In the genomic region with DNA sequence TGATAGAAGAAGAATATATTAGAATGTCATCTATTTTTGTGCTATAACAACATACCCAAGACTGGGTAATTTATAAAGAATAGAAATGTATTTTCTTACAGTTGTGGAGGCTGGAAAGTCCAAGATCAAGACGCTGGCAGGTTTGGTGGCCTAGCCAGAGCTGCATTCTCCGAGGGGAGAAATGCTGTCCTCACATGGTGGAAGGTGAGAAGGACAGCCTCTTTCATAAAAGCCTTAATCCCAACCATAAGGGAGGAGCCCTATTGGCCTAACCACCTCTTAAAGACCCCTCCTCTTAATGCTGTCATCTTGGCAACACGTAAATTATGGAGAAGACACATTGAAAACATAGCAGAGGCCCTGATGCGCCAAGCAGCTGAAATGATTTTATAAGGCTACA, we compare ENCODE assay signal across 1 cellular context.
TF ChIP-seq lines count a peak whose summit lies in the region.

No MANE protein-coding gene starts in this region.

TF ChIP-seq in HepG2, 621 proteins besides CTCF, POLR2A, EP300 and RAD21 (continued from another document):
- TF ChIP-seq, protein P1, sequence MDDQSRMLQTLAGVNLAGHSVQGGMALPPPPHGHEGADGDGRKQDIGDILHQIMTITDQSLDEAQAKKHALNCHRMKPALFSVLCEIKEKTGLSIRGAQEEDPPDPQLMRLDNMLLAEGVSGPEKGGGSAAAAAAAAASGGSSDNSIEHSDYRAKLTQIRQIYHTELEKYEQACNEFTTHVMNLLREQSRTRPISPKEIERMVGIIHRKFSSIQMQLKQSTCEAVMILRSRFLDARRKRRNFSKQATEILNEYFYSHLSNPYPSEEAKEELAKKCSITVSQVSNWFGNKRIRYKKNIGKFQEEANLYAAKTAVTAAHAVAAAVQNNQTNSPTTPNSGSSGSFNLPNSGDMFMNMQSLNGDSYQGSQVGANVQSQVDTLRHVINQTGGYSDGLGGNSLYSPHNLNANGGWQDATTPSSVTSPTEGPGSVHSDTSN (CRISPR knock-in tag; IDR thresholded peaks at IDR 0.05; ENCODE audit: borderline replicate concordance) = no peak
